Comparison of ENCODE assay signal across 22 cellular contexts in genomic region chr20:4947817-4948559, GRCh38.
DNase-seq lines count a peak whose midpoint lies in the region; ATAC-seq and TF ChIP-seq lines count a peak whose summit lies in the region.
"Had no signal": no experiment of that assay in that cellular context is flagged by ENCODE, and none has a peak within 500 bp of the region (broad histone marks: within the 10 kb centered on the region; RNA-seq: fewer than 3 reads in every experiment).

No MANE protein-coding gene starts in this region.

- H3K4me1 Mint-ChIP-seq in nephron = peaks cover 36% of the 10 kb centered on the region

- CTCF ChIA-PET in HEK293T (lab: Yijun Ruan, JAX) = no interaction called here

- no peak for ATAC-seq in GM18502 (IDR thresholded peaks at IDR 0.05; ENCODE audit: poor library complexity, unreplicated experiment)
- ATAC-seq in HG03469 (IDR thresholded peaks at IDR 0.05; ENCODE audit: unreplicated experiment) = no peak
- ATAC-seq: activated T-cell treated with anti-CD3 and anti-CD28 coated beads, Interleukin-2, amount 50 U/mL, for 4 hours; heart right ventricle; K562; left lung had no signal

- H3K27ac Mint-ChIP-seq in nephron = peak overlapping the region in 2 of 3 experiments; percentile 14 to 44

- H3K9me3 Mint-ChIP-seq in nephron = peaks cover 12% of the 10 kb centered on the region
- H3K9me3 Mint-ChIP-seq: activated T-cell treated with anti-CD3 and anti-CD28 coated beads, Interleukin-2, amount 50 U/mL, for 4 hours; CD8-positive, alpha-beta memory T cell had no signal

- no peaks in the 10 kb centered on the region for H3K27me3 Mint-ChIP-seq in nephron (ENCODE audit: low read depth)
- H3K27me3 Mint-ChIP-seq: CD8-positive, alpha-beta memory T cell had no signal

- TF ChIP-seq CTCF in AG10803 (conservative IDR thresholded peaks at IDR 0.05; ENCODE audit: low read length) = peak; percentile 25
- peak; percentile 12 for TF ChIP-seq CTCF in GM12873 (IDR thresholded peaks at IDR 0.05; ENCODE audit: insufficient read depth, low read depth, low read length, missing control alignments)
- no peak for TF ChIP-seq CTCF in nephron (IDR thresholded peaks at IDR 0.05; ENCODE audit: unreplicated experiment in 3 of 3)

- DNase-seq in AG10803 (ENCODE audit: low read depth) (peak; percentile 54), NAMALWA (ENCODE audit: low spot score) (no peak), HEK293T (ENCODE audit: extremely low spot score) (no peak)
- DNase-seq: activated CD4-positive, alpha-beta T cell treated with anti-CD3 and anti-CD28 coated beads for 1 hour; activated naive CD4-positive, alpha-beta T cell treated with Interleukin-2 at 50 U/mL for 16 hours; activated T-cell treated with anti-CD3 and anti-CD28 coated beads, Interleukin-2, amount 50 U/mL, for 4 hours; CD8-positive, alpha-beta memory T cell; dermis blood vessel endothelial cell; heart right ventricle; left lung; MM.1S; NCI-H1436 treated with DMSO at 0.1 percent for 48 hours; NCI-H2171; NCI-H69 had no signal

- no peak overlapping the region for H3K4me3 ChIP-seq in AG10803 (ENCODE audit: low read length)
- H3K4me3 ChIP-seq: heart right ventricle, K562, left lung, suprapubic skin had no signal

- peaks cover 6% of the 10 kb centered on the region for H3K36me3 Mint-ChIP-seq in nephron (ENCODE audit: low read depth)

- peak overlapping the region; percentile 13 for H3K27ac ChIP-seq in cingulate gyrus (ENCODE audit: low read depth, low read length)
- H3K27ac ChIP-seq: heart right ventricle, parathyroid adenoma, suprapubic skin had no signal

- POLR2A ChIA-PET in HEK293T (lab: Yijun Ruan, JAX) = no interaction called here

- H3K4me3 Mint-ChIP-seq in nephron = no peak overlapping the region
- H3K4me3 Mint-ChIP-seq: activated T-cell treated with anti-CD3 and anti-CD28 coated beads, Interleukin-2, amount 50 U/mL, for 4 hours; CD8-positive, alpha-beta memory T cell had no signal

TF ChIP-seq in HEK293T, 16 proteins besides CTCF, POLR2A, EP300 and RAD21:
- TF ChIP-seq BHLHE40 (IDR thresholded peaks at IDR 0.05; ENCODE audit: borderline replicate concordance) = no peak
- TF ChIP-seq CTBP1 (IDR thresholded peaks at IDR 0.05; ENCODE audit: borderline replicate concordance) = no peak
- TF ChIP-seq FOXK2 (IDR thresholded peaks at IDR 0.05) = no peak
- TF ChIP-seq TARDBP (IDR thresholded peaks at IDR 0.05) = no peak
- no peak for TF ChIP-seq ZNF384 (IDR thresholded peaks at IDR 0.05)
- no peak for TF ChIP-seq FOXM1 (IDR thresholded peaks at IDR 0.05; ENCODE audit: borderline replicate concordance)
- TF ChIP-seq L3MBTL2 (conservative IDR thresholded peaks at IDR 0.05) = no peak
- TF ChIP-seq SP1 (IDR thresholded peaks at IDR 0.05) = no peak
- no peak for TF ChIP-seq SUZ12 (IDR thresholded peaks at IDR 0.05)
- no peak for TF ChIP-seq NFRKB (IDR thresholded peaks at IDR 0.05)
- no peak for TF ChIP-seq ELF4 (IDR thresholded peaks at IDR 0.05)
- no peak for TF ChIP-seq FOXA1 (IDR thresholded peaks at IDR 0.05)
- no peak for TF ChIP-seq PKNOX1 (IDR thresholded peaks at IDR 0.05)
- TF ChIP-seq HDGF (IDR thresholded peaks at IDR 0.05; ENCODE audit: borderline replicate concordance) = no peak
- no peak for TF ChIP-seq LEF1 (IDR thresholded peaks at IDR 0.05; ENCODE audit: borderline replicate concordance)
- no peak for TF ChIP-seq ARNT (IDR thresholded peaks at IDR 0.05)

Comparison
In these comparisons a context has a peak if more than half of its experiments do, and no peak if none do; other contexts are left out.
1. CTCF ChIP-seq: peak in AG10803 (single experiment) and GM12873 (single experiment); none in nephron (0 of 3).